ENCODE assay signal across 30 cellular contexts in the genomic region with DNA sequence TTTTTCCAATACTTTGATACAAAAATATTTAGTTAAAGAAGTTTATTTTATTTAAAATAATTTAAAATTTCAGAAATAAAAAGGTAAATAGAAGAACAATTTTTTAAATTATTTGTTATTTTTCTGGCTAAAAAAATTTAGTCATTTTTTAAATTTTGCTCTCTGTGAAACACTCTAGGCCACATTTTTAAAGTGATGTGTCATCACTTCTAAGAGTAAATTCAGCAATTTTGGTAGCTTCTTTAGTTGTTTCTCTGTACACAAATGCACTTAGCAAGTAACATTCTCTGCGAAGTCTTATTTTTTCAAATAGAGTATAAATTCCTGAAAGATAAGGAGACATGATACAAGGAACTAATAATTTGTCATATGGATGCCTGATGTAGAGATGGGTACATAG.
"Had no signal": no experiment of that assay in that cellular context is flagged by ENCODE, and none has a peak within 500 bp of the region (broad histone marks: within the 10 kb centered on the region; RNA-seq: fewer than 3 reads in every experiment).

No MANE protein-coding gene starts in this region.

- DNase-seq: hypothalamus; immature natural killer cell; kidney glomerular epithelial cell; left cardiac atrium; left lung; lower lobe of right lung; mesendoderm; naive B cell; natural killer cell; nephron progenitor cell; occipital lobe; psoas muscle; stimulated activated CD4-positive, alpha-beta T cell treated with anti-CD3 and anti-CD28 coated beads, Interleukin-12 subunit alpha, Interleukin-12 subunit beta, amount 100 ng/mL, for 4 hours; stimulated activated CD4-positive, alpha-beta T cell treated with anti-CD3 and anti-CD28 coated beads, Interleukin-15, amount 100 ng/mL, for 24 hours; stimulated activated CD4-positive, alpha-beta T cell treated with anti-CD3 and anti-CD28 coated beads, Interleukin-2, amount 100 ng/mL, for 24 hours; stimulated activated CD4-positive, alpha-beta T cell treated with anti-CD3 and anti-CD28 coated beads, Interleukin-4, amount 100 ng/mL, for 1 hour; stimulated activated naive B cell treated with anti-CD40 and anti-IgM and Interleukin-4, amounts not matched to agents 10 μg/mL and 1 μg/mL and 100 μg/mL, for 72 hours; stimulated activated naive CD8-positive, alpha-beta T cell treated with anti-CD3 and anti-CD28 coated beads, Interleukin-15, Interleukin-2, amounts not matched to agents 100 U/mL and 50 U/mL, for 24 hours; stomach; testis; thyroid gland; transverse colon; upper lobe of left lung had no signal

- H3K36me3 ChIP-seq: left lung, lower lobe of right lung, neural progenitor cell, neutrophil, stomach, thyroid gland, transverse colon, upper lobe of left lung, vagina had no signal

- FAIRE-seq: islet of Langerhans had no signal

- ATAC-seq: left cardiac atrium; left lung; lower lobe of right lung; natural killer cell; psoas muscle; sciatic nerve; stimulated activated naive B cell treated with anti-CD40 and anti-IgM and Interleukin-4, amounts not matched to agents 10 μg/mL and 1 μg/mL and 100 μg/mL, for 72 hours; stimulated activated naive CD8-positive, alpha-beta T cell treated with anti-CD3 and anti-CD28 coated beads, Interleukin-15, Interleukin-2, amounts not matched to agents 100 U/mL and 50 U/mL, for 24 hours had no signal

- H3K9me3 ChIP-seq: left lung, lower lobe of right lung, neutrophil, psoas muscle, stomach, testis, thyroid gland, transverse colon, upper lobe of left lung, vagina had no signal

- H3K4me3 ChIP-seq: left lung, lower lobe of right lung, neural progenitor cell, psoas muscle, skin epidermis, stomach, testis, thyroid gland, transverse colon, upper lobe of left lung, vagina had no signal

- H3K4me1 ChIP-seq: left lung, lower lobe of right lung, neural progenitor cell, parathyroid adenoma, psoas muscle, stomach, testis, thyroid gland, transverse colon, upper lobe of left lung, vagina had no signal

- H3K27ac ChIP-seq: left lung, lower lobe of right lung, neural progenitor cell, neutrophil, parathyroid adenoma, psoas muscle, skin epidermis, stomach, testis, thyroid gland, transverse colon, upper lobe of left lung, vagina had no signal

- H3K9ac ChIP-seq: neural progenitor cell, parathyroid adenoma had no signal
